16 cellular contexts compared by ENCODE assay signal in the genomic region with DNA sequence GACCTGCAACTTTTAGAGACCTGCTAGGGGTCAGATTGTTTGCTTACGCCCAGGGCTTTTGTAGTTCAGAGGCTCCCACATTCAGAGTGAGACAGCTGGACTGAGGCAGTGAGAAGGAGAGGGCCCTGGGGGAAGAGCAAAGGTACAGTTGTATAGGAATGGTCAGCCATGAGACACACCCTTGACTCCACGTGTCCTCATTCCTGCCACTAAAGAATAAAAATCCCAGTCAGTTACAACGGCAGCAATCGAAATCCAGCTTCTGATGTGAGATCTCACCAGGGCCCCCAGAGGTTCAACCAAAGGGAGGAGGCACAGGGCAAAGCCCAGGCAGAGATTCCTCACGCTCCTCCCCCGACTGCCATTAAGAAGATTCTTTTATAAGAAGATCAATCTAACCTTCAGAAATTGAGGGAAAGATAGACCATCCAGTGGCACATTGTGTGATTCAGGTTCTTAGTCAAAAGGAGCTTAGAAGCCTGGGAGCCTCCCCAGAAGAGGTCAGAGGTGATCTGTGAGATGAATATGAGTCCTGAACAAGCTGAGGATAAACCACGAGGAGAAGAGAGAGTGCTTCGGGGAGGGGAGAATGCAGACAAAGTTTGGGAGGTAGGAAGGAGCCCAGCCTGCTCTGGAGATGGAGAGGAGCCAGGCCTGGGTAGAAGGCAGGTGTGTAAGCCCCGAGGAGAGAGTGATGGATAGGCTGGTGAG.
DNase-seq lines count a peak whose midpoint lies in the region; ATAC-seq, FAIRE-seq and TF ChIP-seq lines count a peak whose summit lies in the region.
"Had no signal": no experiment of that assay in that cellular context is flagged by ENCODE, and none has a peak within 500 bp of the region (broad histone marks: within the 10 kb centered on the region; RNA-seq: fewer than 3 reads in every experiment).

No MANE protein-coding gene starts in this region.

- DNase-seq in HFFc6 = peak; percentile 56
- DNase-seq in astrocyte (ENCODE audit: low read depth) = no peak
- no peak for DNase-seq in mesenchymal stem cell
- DNase-seq in testis = no peak
- DNase-seq in gastrocnemius medialis = no peak
- DNase-seq in stimulated activated CD4-positive, alpha-beta T cell treated with anti-CD3 and anti-CD28 coated beads, Interleukin-4, amount 100 ng/mL, for 1 hour = no peak
- no peak for DNase-seq in ureter (ENCODE audit: low spot score)
- DNase-seq: activated CD4-positive, alpha-beta T cell treated with anti-CD3 and anti-CD28 coated beads for 4 hours; activated T-cell treated with anti-CD3 and anti-CD28 coated beads, Interleukin-2, amount 50 U/mL, for 24 hours; DMS79; immature natural killer cell; NCI-H82; ovary; T-helper 2 cell had no signal

- H2AK5ac ChIP-seq in mesenchymal stem cell (ENCODE audit: low read length, severe bottlenecking) = peak overlapping the region; percentile 59

- H4K91ac ChIP-seq in mesenchymal stem cell (ENCODE audit: low read length) = no peak overlapping the region

- no peak overlapping the region for H3K18ac ChIP-seq in mesenchymal stem cell (ENCODE audit: low read depth in 1 of 2, low read length in 2 of 2)

- H3K9me3 ChIP-seq in astrocyte (ENCODE audit: insufficient read depth, low read depth, low read length) = peaks cover 8% of the 10 kb centered on the region
- peaks cover 6% of the 10 kb centered on the region for H3K9me3 ChIP-seq in mesenchymal stem cell (ENCODE audit: control insufficient read depth, low read length)
- H3K9me3 ChIP-seq in testis = no peaks in the 10 kb centered on the region
- no peaks in the 10 kb centered on the region for H3K9me3 ChIP-seq in gastrocnemius medialis
- H3K9me3 ChIP-seq: ovary had no signal

- H2BK5ac ChIP-seq in mesenchymal stem cell (ENCODE audit: low read depth, low read length, poor library complexity, severe bottlenecking) = peak overlapping the region; percentile 92

- H2BK15ac ChIP-seq in mesenchymal stem cell (ENCODE audit: low read depth, poor library complexity, severe bottlenecking) = no peak overlapping the region

- H3K79me2 ChIP-seq in astrocyte (ENCODE audit: insufficient read depth, low read length) = no peaks in the 10 kb centered on the region

- H4K20me1 ChIP-seq in astrocyte (ENCODE audit: insufficient read depth, low read length) = no peaks in the 10 kb centered on the region

- TF ChIP-seq CTCF in HFFc6 (IDR thresholded peaks at IDR 0.05) (no peak; the same call in 1 of the 2 replicates), astrocyte (IDR thresholded peaks at IDR 0.05; ENCODE audit: insufficient read depth, low read depth, low read length) (no peak), testis (IDR thresholded peaks at IDR 0.05) (no peak), gastrocnemius medialis (IDR thresholded peaks at IDR 0.05 in 4 of 5, conservative IDR thresholded peaks at IDR 0.05 in 1 of 5) (no peak)

- no peak overlapping the region for H2BK120ac ChIP-seq in mesenchymal stem cell (ENCODE audit: low read depth, low read length)

- 59% methylated on average over 8 of the region's 9 CpGs for WGBS in mesenchymal stem cell
- 63 to 73% methylated on average over 9 of the region's 9 CpGs for WGBS in testis, 2 donors

- H3K4me2 ChIP-seq in astrocyte (ENCODE audit: low read length) (peak overlapping the region; percentile 76), mesenchymal stem cell (ENCODE audit: low read length, poor library complexity, severe bottlenecking) (peak overlapping the region; percentile 27)

- H4K8ac ChIP-seq in mesenchymal stem cell (ENCODE audit: low read length) = no peak overlapping the region

- H3K27me3 Mint-ChIP-seq in HFFc6 (ENCODE audit: insufficient read depth) (no peaks in the 10 kb centered on the region; the same call in 1 of the 2 replicates), astrocyte (ENCODE audit: low read depth, unreplicated experiment) (no peaks in the 10 kb centered on the region)

- H3K4ac ChIP-seq in mesenchymal stem cell (ENCODE audit: low read depth in 1 of 2, low read length in 2 of 2) = no peak overlapping the region

- H2BK12ac ChIP-seq in mesenchymal stem cell (ENCODE audit: low read length in 2 of 2) = no peak overlapping the region

- H3K79me1 ChIP-seq in mesenchymal stem cell (replicated peaks; ENCODE audit: low read length, poor library complexity, severe bottlenecking) = no peaks in the 10 kb centered on the region

- no peak overlapping the region for H3K14ac ChIP-seq in mesenchymal stem cell (ENCODE audit: low read length in 2 of 2)

- H2AFZ ChIP-seq in astrocyte (ENCODE audit: low read depth, low read length) (peak overlapping the region; percentile 20), mesenchymal stem cell (ENCODE audit: low read depth, low read length) (no peak overlapping the region)

- intact Hi-C loops in testis (cut with DNase I; ENCODE audit: low total_unique reads) (no loop called here), gastrocnemius medialis (cut with DNase I; ENCODE audit: low total_unique reads) (no loop called here)

- H3K4me1 ChIP-seq in astrocyte (ENCODE audit: insufficient read depth, low read length) (peaks cover 27% of the 10 kb centered on the region), mesenchymal stem cell (ENCODE audit: control insufficient read depth, insufficient read depth, low read depth, low read length) (peaks cover 24% of the 10 kb centered on the region), testis (peaks cover 14% of the 10 kb centered on the region), gastrocnemius medialis (peaks cover 0 to 14% of the 10 kb centered on the region in 2 donors)

- H3K9me3 Mint-ChIP-seq in HFFc6 (no peaks in the 10 kb centered on the region), astrocyte (ENCODE audit: unreplicated experiment) (no peaks in the 10 kb centered on the region)
- H3K9me3 Mint-ChIP-seq: activated T-cell treated with anti-CD3 and anti-CD28 coated beads, Interleukin-2, amount 50 U/mL, for 24 hours; immature natural killer cell had no signal

- no peak for ATAC-seq in gastrocnemius medialis
- ATAC-seq in HG03097 (IDR thresholded peaks at IDR 0.05; ENCODE audit: low FRiP score, unreplicated experiment) = no peak

- H3K27ac Mint-ChIP-seq in HFFc6 (no peak overlapping the region), astrocyte (ENCODE audit: unreplicated experiment) (no peak overlapping the region)
- H3K27ac Mint-ChIP-seq: activated T-cell treated with anti-CD3 and anti-CD28 coated beads, Interleukin-2, amount 50 U/mL, for 24 hours; immature natural killer cell; mesothelial cell of epicardium had no signal

- H3K9ac ChIP-seq in astrocyte (ENCODE audit: low read length) = peak overlapping the region; percentile 77
- peak overlapping the region; percentile 85 for H3K9ac ChIP-seq in mesenchymal stem cell (ENCODE audit: low read length)

- TF ChIP-seq POLR2A in testis (IDR thresholded peaks at IDR 0.05) = no peak
- no peak for TF ChIP-seq POLR2A in gastrocnemius medialis (IDR thresholded peaks at IDR 0.05)

- H3K27me3 ChIP-seq in astrocyte (ENCODE audit: insufficient read depth, low read length) (no peaks in the 10 kb centered on the region), mesenchymal stem cell (ENCODE audit: control insufficient read depth in 1 of 2, insufficient read depth in 1 of 2, low read length in 2 of 2) (no peaks in the 10 kb centered on the region), testis (no peaks in the 10 kb centered on the region), gastrocnemius medialis (no peaks in the 10 kb centered on the region)
- H3K27me3 ChIP-seq: ovary had no signal

- H3K23ac ChIP-seq in mesenchymal stem cell (ENCODE audit: low read length in 2 of 2) = no peak overlapping the region

- peak overlapping the region; percentile 86 for H3K27ac ChIP-seq in astrocyte (ENCODE audit: low read depth, low read length)
- peak overlapping the region; percentile 96 for H3K27ac ChIP-seq in mesenchymal stem cell (ENCODE audit: low read length, poor library complexity, severe bottlenecking)
- peak overlapping the region; percentile 23 to 37 for H3K27ac ChIP-seq in testis
- H3K27ac ChIP-seq in gastrocnemius medialis = peak overlapping the region in 1 of 4 donors; percentile 20
- H3K27ac ChIP-seq: ovary had no signal

- H3K4me3 ChIP-seq in astrocyte (ENCODE audit: insufficient read depth, low read depth, low read length) (no peak overlapping the region), mesenchymal stem cell (ENCODE audit: insufficient read depth in 1 of 2, low read depth in 1 of 2, low read length in 2 of 2) (peak overlapping the region in 1 of 2 experiments; percentile 4), testis (no peak overlapping the region), gastrocnemius medialis (no peak overlapping the region)
- H3K4me3 ChIP-seq: ovary had no signal

- H3K36me3 Mint-ChIP-seq in HFFc6 (ENCODE audit: low read depth) (no peaks in the 10 kb centered on the region), astrocyte (ENCODE audit: low read depth, unreplicated experiment) (peaks cover 2% of the 10 kb centered on the region)
- H3K36me3 Mint-ChIP-seq: immature natural killer cell, mesothelial cell of epicardium had no signal

- FAIRE-seq in astrocyte (lab: Jason Lieb, UNC) = peak; percentile 29

- in situ Hi-C loops in gastrocnemius medialis (cut with MboI; ENCODE audit: low sequenced_read_pairs in 4 of 4) = no loop called here

- H3K4me3 Mint-ChIP-seq in HFFc6 (peak overlapping the region; percentile 64), astrocyte (ENCODE audit: unreplicated experiment) (peak overlapping the region; percentile 29)
- H3K4me3 Mint-ChIP-seq: activated T-cell treated with anti-CD3 and anti-CD28 coated beads, Interleukin-2, amount 50 U/mL, for 24 hours; immature natural killer cell; mesothelial cell of epicardium had no signal

- H3K36me3 ChIP-seq in astrocyte (ENCODE audit: insufficient read depth, low read length) (no peaks in the 10 kb centered on the region), mesenchymal stem cell (ENCODE audit: control insufficient read depth in 1 of 2, insufficient read depth in 2 of 2, low read depth in 1 of 2, low read length in 2 of 2) (no peaks in the 10 kb centered on the region), testis (ENCODE audit: low read depth, missing control alignments) (no peaks in the 10 kb centered on the region), gastrocnemius medialis (no peaks in the 10 kb centered on the region)
- H3K36me3 ChIP-seq: ovary had no signal

- H3K4me1 Mint-ChIP-seq in HFFc6 (ENCODE audit: low read depth) (no peaks in the 10 kb centered on the region), astrocyte (ENCODE audit: low read depth, unreplicated experiment) (peaks cover 21% of the 10 kb centered on the region)
- H3K4me1 Mint-ChIP-seq: immature natural killer cell had no signal
